ENCODE assay signal across 1 cellular context in the genomic region with DNA sequence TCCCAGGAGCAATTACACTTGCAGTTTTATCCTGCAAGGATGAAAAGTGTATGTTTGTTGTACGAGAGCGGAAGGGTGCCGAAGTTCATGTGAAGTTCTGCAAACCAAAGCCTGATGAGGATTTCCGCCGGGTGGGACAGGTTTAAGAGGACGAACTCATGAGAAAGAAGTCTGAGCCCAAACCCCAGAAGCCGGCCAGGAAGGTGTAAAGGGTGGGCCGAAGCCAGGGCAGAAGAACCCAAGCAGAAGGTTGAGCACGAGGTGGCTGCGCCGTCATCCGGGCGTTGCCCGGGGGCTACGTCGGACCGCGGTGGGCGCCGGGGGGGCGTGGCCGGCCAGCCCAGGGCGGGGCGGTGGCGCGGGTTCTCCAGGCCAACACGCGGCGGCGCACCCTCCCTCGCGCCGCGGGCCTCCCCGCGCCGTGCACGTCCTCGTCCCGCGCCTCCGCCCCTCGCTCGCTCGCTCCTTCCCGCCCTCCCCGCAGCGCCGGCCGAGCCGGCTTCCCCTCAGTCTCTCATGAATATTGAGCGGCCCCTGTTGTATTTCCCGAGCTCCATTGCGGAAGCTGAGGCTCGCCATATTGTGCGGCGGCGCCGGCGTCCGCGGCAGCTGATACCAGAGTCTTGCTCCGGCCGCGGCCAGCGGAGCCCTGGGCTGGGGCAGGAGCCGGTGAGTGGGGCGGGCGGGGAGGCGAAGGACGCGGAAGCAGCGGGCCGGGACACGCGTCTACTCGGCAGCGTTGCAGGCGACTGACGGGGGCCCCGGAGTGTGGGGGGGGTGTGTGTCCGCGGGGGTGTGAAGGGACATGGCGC.
TF ChIP-seq lines count a peak whose summit lies in the region.

A gene (plus strand): TSS at position 578 of the 812 bp plus-strand sequence. CDS start 41,996 bp downstream, outside the sequence.

TF ChIP-seq in HepG2, 621 proteins besides CTCF, POLR2A, EP300 and RAD21 (continued from another document and continues in another):
- TF ChIP-seq, protein P1, sequence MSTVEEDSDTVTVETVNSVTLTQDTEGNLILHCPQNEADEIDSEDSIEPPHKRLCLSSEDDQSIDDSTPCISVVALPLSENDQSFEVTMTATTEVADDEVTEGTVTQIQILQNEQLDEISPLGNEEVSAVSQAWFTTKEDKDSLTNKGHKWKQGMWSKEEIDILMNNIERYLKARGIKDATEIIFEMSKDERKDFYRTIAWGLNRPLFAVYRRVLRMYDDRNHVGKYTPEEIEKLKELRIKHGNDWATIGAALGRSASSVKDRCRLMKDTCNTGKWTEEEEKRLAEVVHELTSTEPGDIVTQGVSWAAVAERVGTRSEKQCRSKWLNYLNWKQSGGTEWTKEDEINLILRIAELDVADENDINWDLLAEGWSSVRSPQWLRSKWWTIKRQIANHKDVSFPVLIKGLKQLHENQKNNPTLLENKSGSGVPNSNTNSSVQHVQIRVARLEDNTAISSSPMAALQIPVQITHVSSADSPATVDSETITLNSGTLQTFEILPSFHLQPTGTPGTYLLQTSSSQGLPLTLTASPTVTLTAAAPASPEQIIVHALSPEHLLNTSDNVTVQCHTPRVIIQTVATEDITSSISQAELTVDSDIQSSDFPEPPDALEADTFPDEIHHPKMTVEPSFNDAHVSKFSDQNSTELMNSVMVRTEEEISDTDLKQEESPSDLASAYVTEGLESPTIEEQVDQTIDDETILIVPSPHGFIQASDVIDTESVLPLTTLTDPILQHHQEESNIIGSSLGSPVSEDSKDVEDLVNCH (CRISPR knock-in tag; IDR thresholded peaks at IDR 0.05) = no peak
- TF ChIP-seq RBAK (CRISPR knock-in tag; IDR thresholded peaks at IDR 0.05) = no peak
- TF ChIP-seq ZNF230 (CRISPR knock-in tag; IDR thresholded peaks at IDR 0.05) = no peak
- TF ChIP-seq, protein P2, sequence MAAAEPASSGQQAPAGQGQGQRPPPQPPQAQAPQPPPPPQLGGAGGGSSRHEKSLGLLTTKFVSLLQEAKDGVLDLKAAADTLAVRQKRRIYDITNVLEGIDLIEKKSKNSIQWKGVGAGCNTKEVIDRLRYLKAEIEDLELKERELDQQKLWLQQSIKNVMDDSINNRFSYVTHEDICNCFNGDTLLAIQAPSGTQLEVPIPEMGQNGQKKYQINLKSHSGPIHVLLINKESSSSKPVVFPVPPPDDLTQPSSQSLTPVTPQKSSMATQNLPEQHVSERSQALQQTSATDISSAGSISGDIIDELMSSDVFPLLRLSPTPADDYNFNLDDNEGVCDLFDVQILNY (CRISPR knock-in tag; conservative IDR thresholded peaks at IDR 0.05) = no peak
- TF ChIP-seq SMARCE1 (IDR thresholded peaks at IDR 0.05; ENCODE audit: borderline replicate concordance) = no peak
- TF ChIP-seq, protein P3, sequence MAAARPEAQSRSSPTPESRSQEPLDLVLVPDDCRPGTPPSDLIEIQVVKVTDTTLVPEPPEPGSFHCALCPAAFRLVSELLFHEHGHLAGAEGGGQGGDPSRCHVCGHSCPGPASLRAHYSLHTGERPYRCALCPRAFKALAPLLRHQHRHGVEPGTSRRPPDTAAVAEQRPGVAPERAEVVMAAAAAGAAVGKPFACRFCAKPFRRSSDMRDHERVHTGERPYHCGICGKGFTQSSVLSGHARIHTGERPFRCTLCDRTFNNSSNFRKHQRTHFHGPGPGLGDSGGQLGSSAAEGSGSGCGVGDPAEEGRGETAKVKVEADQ (CRISPR knock-in tag; IDR thresholded peaks at IDR 0.05; ENCODE audit: borderline replicate concordance) = no peak; the same call in 1 of the 2 replicates
- TF ChIP-seq CEBPB (IDR thresholded peaks at IDR 0.05; ENCODE audit: borderline replicate concordance, low read depth, low read length) = no peak
- TF ChIP-seq ZNF614 (CRISPR knock-in tag; IDR thresholded peaks at IDR 0.05; ENCODE audit: borderline replicate concordance) = peak; percentile 57; the same call in 1 of the 2 replicates
- TF ChIP-seq, protein P4, sequence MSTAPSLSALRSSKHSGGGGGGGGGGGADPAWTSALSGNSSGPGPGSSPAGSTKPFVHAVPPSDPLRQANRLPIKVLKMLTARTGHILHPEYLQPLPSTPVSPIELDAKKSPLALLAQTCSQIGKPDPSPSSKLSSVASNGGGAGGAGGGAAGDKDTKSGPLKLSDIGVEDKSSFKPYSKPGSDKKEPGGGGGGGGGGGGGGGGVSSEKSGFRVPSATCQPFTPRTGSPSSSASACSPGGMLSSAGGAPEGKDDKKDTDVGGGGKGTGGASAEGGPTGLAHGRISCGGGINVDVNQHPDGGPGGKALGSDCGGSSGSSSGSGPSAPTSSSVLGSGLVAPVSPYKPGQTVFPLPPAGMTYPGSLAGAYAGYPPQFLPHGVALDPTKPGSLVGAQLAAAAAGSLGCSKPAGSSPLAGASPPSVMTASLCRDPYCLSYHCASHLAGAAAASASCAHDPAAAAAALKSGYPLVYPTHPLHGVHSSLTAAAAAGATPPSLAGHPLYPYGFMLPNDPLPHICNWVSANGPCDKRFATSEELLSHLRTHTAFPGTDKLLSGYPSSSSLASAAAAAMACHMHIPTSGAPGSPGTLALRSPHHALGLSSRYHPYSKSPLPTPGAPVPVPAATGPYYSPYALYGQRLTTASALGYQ (CRISPR knock-in tag; IDR thresholded peaks at IDR 0.05) = no peak; the same call in 1 of the 2 replicates
- TF ChIP-seq, protein P5, sequence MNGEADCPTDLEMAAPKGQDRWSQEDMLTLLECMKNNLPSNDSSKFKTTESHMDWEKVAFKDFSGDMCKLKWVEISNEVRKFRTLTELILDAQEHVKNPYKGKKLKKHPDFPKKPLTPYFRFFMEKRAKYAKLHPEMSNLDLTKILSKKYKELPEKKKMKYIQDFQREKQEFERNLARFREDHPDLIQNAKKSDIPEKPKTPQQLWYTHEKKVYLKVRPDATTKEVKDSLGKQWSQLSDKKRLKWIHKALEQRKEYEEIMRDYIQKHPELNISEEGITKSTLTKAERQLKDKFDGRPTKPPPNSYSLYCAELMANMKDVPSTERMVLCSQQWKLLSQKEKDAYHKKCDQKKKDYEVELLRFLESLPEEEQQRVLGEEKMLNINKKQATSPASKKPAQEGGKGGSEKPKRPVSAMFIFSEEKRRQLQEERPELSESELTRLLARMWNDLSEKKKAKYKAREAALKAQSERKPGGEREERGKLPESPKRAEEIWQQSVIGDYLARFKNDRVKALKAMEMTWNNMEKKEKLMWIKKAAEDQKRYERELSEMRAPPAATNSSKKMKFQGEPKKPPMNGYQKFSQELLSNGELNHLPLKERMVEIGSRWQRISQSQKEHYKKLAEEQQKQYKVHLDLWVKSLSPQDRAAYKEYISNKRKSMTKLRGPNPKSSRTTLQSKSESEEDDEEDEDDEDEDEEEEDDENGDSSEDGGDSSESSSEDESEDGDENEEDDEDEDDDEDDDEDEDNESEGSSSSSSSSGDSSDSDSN (CRISPR knock-in tag; IDR thresholded peaks at IDR 0.05) = peak; percentile 32; the same call in 1 of the 2 replicates
- TF ChIP-seq, protein P6, sequence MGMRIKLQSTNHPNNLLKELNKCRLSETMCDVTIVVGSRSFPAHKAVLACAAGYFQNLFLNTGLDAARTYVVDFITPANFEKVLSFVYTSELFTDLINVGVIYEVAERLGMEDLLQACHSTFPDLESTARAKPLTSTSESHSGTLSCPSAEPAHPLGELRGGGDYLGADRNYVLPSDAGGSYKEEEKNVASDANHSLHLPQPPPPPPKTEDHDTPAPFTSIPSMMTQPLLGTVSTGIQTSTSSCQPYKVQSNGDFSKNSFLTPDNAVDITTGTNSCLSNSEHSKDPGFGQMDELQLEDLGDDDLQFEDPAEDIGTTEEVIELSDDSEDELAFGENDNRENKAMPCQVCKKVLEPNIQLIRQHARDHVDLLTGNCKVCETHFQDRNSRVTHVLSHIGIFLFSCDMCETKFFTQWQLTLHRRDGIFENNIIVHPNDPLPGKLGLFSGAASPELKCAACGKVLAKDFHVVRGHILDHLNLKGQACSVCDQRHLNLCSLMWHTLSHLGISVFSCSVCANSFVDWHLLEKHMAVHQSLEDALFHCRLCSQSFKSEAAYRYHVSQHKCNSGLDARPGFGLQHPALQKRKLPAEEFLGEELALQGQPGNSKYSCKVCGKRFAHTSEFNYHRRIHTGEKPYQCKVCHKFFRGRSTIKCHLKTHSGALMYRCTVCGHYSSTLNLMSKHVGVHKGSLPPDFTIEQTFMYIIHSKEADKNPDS (CRISPR knock-in tag; IDR thresholded peaks at IDR 0.05) = no peak
- peak; percentile 53 for TF ChIP-seq THAP11 (CRISPR knock-in tag; IDR thresholded peaks at IDR 0.05)
- no peak for TF ChIP-seq RFX5 (IDR thresholded peaks at IDR 0.05; ENCODE audit: low read depth, low read length)
- TF ChIP-seq NAIF1 (CRISPR knock-in tag; IDR thresholded peaks at IDR 0.05; ENCODE audit: borderline replicate concordance) = 0 out of 2 replicates have a peak, but pooled peaks have one; percentile 26
- no peak for TF ChIP-seq CBX2 (IDR thresholded peaks at IDR 0.05; ENCODE audit: low read depth, low read length)
- TF ChIP-seq CBX2 (CRISPR knock-in tag; IDR thresholded peaks at IDR 0.05; ENCODE audit: low read depth) = no peak
- no peak for TF ChIP-seq ZNF775 (CRISPR knock-in tag; IDR thresholded peaks at IDR 0.05; ENCODE audit: borderline replicate concordance)
- TF ChIP-seq, protein P7, sequence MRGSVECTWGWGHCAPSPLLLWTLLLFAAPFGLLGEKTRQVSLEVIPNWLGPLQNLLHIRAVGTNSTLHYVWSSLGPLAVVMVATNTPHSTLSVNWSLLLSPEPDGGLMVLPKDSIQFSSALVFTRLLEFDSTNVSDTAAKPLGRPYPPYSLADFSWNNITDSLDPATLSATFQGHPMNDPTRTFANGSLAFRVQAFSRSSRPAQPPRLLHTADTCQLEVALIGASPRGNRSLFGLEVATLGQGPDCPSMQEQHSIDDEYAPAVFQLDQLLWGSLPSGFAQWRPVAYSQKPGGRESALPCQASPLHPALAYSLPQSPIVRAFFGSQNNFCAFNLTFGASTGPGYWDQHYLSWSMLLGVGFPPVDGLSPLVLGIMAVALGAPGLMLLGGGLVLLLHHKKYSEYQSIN (CRISPR knock-in tag; IDR thresholded peaks at IDR 0.05; ENCODE audit: borderline replicate concordance) = no peak
- TF ChIP-seq CC2D1A (CRISPR knock-in tag; IDR thresholded peaks at IDR 0.05) = 0 out of 2 replicates have a peak, but pooled peaks have one; percentile 25
- TF ChIP-seq CBX5 (CRISPR knock-in tag; IDR thresholded peaks at IDR 0.05; ENCODE audit: borderline replicate concordance) = no peak
- no peak for TF ChIP-seq MAFF (IDR thresholded peaks at IDR 0.05; ENCODE audit: low read depth, low read length)
- TF ChIP-seq ZFP90 (CRISPR knock-in tag; IDR thresholded peaks at IDR 0.05; ENCODE audit: borderline replicate concordance) = no peak
- no peak for TF ChIP-seq ARID2 (CRISPR knock-in tag; IDR thresholded peaks at IDR 0.05; ENCODE audit: borderline replicate concordance)
- TF ChIP-seq, protein P8, sequence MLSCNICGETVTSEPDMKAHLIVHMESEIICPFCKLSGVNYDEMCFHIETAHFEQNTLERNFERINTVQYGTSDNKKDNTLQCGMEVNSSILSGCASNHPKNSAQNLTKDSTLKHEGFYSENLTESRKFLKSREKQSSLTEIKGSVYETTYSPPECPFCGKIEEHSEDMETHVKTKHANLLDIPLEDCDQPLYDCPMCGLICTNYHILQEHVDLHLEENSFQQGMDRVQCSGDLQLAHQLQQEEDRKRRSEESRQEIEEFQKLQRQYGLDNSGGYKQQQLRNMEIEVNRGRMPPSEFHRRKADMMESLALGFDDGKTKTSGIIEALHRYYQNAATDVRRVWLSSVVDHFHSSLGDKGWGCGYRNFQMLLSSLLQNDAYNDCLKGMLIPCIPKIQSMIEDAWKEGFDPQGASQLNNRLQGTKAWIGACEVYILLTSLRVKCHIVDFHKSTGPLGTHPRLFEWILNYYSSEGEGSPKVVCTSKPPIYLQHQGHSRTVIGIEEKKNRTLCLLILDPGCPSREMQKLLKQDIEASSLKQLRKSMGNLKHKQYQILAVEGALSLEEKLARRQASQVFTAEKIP (CRISPR knock-in tag; IDR thresholded peaks at IDR 0.05; ENCODE audit: borderline replicate concordance) = no peak
- TF ChIP-seq ARNT (IDR thresholded peaks at IDR 0.05) = no peak
- TF ChIP-seq SSRP1 (CRISPR knock-in tag; IDR thresholded peaks at IDR 0.05) = no peak
- TF ChIP-seq, protein P9, sequence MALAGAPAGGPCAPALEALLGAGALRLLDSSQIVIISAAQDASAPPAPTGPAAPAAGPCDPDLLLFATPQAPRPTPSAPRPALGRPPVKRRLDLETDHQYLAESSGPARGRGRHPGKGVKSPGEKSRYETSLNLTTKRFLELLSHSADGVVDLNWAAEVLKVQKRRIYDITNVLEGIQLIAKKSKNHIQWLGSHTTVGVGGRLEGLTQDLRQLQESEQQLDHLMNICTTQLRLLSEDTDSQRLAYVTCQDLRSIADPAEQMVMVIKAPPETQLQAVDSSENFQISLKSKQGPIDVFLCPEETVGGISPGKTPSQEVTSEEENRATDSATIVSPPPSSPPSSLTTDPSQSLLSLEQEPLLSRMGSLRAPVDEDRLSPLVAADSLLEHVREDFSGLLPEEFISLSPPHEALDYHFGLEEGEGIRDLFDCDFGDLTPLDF (CRISPR knock-in tag; IDR thresholded peaks at IDR 0.05) = 0 out of 2 replicates have a peak, but pooled peaks have one; percentile 11
- no peak for TF ChIP-seq ISX (CRISPR knock-in tag; conservative IDR thresholded peaks at IDR 0.05)
- no peak; the same call in 1 of the 2 replicates for TF ChIP-seq ZNF772 (CRISPR knock-in tag; IDR thresholded peaks at IDR 0.05)
- no peak for TF ChIP-seq SRSF9 (IDR thresholded peaks at IDR 0.05; ENCODE audit: borderline replicate concordance, insufficient read depth, low read depth, low read length, poor library complexity, severe bottlenecking)
- 0 out of 2 replicates have a peak, but pooled peaks have one; percentile 32 for TF ChIP-seq KAT8 (CRISPR knock-in tag; IDR thresholded peaks at IDR 0.05)
- no peak; the same call in 1 of the 2 replicates for TF ChIP-seq ZNF678 (CRISPR knock-in tag; IDR thresholded peaks at IDR 0.05)
- no peak; the same call in 1 of the 2 replicates for TF ChIP-seq ARHGAP35 (CRISPR knock-in tag; IDR thresholded peaks at IDR 0.05; ENCODE audit: borderline replicate concordance)
- TF ChIP-seq, protein P10, sequence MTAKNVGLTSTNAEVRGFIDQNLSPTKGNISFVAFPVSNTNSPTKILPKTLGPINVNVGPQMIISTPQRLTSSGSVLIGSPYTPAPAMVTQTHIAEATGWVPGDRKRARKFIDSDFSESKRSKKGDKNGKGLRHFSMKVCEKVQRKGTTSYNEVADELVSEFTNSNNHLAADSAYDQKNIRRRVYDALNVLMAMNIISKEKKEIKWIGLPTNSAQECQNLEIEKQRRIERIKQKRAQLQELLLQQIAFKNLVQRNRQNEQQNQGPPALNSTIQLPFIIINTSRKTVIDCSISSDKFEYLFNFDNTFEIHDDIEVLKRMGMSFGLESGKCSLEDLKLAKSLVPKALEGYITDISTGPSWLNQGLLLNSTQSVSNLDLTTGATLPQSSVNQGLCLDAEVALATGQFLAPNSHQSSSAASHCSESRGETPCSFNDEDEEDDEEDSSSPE (CRISPR knock-in tag; IDR thresholded peaks at IDR 0.05) = peak; percentile 59
- TF ChIP-seq, protein P11, sequence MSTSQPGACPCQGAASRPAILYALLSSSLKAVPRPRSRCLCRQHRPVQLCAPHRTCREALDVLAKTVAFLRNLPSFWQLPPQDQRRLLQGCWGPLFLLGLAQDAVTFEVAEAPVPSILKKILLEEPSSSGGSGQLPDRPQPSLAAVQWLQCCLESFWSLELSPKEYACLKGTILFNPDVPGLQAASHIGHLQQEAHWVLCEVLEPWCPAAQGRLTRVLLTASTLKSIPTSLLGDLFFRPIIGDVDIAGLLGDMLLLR (CRISPR knock-in tag; IDR thresholded peaks at IDR 0.05) = 0 out of 2 replicates have a peak, but pooled peaks have one; percentile 28
- no peak; the same call in 1 of the 2 replicates for TF ChIP-seq CREB1 (IDR thresholded peaks at IDR 0.05)
- no peak for TF ChIP-seq CREB1 (CRISPR knock-in tag; IDR thresholded peaks at IDR 0.05)
- TF ChIP-seq ASH2L (IDR thresholded peaks at IDR 0.05; ENCODE audit: insufficient read length, low read depth, low read length) = peak; percentile 61
- no peak for TF ChIP-seq RFX3 (CRISPR knock-in tag; IDR thresholded peaks at IDR 0.05)
